In genomic region chr11:33027233-33027632, GRCh38 we compare ENCODE assay signal across 17 cellular contexts. TPM values are rescaled to one million over a fixed set of nuclear protein-coding genes. Genes with fewer than 3 reads are reported as not detected.
DNase-seq lines count a peak whose midpoint lies in the region; FAIRE-seq and TF ChIP-seq lines count a peak whose summit lies in the region.
"Had no signal": no experiment of that assay in that cellular context is flagged by ENCODE, and none has a peak within 500 bp of the region (broad histone marks: within the 10 kb centered on the region; RNA-seq: fewer than 3 reads in every experiment).

No MANE protein-coding gene starts in this region.

- H3K27ac ChIP-seq in dorsolateral prefrontal cortex (peak overlapping the region in 53 of 59 donors; percentile 2 to 87 (median 69)), smooth muscle cell (ENCODE audit: low read depth) (no peak overlapping the region)
- H3K27ac ChIP-seq: A549, BLaER1, KMS-11 had no signal

- H3K4me3 ChIP-seq in dorsolateral prefrontal cortex, result peak overlapping the region in 19 of 59 donors; percentile 5 to 52 (median 27)
- H3K4me3 ChIP-seq in skeletal muscle satellite cell (ENCODE audit: low read length), result no peak overlapping the region
- H3K4me3 ChIP-seq in smooth muscle cell, result no peak overlapping the region
- no peak overlapping the region for H3K4me3 ChIP-seq in BE2C (ENCODE audit: low read depth, low read length)
- H3K4me3 ChIP-seq: A549, BLaER1, HAP-1 had no signal

- H3K4me1 ChIP-seq in skeletal muscle satellite cell (ENCODE audit: control insufficient read depth, insufficient read depth, low read length), result peaks cover 14% of the 10 kb centered on the region
- peaks cover 9% of the 10 kb centered on the region for H3K4me1 ChIP-seq in smooth muscle cell (ENCODE audit: low read depth)
- H3K4me1 ChIP-seq in BE2C, result no peaks in the 10 kb centered on the region
- H3K4me1 ChIP-seq: BLaER1 had no signal

- H3K36me3 ChIP-seq in skeletal muscle satellite cell (ENCODE audit: insufficient read depth, low read length), result peaks cover 12% of the 10 kb centered on the region
- H3K36me3 ChIP-seq in smooth muscle cell (ENCODE audit: low read depth), result no peaks in the 10 kb centered on the region
- H3K36me3 ChIP-seq in BE2C, result no peaks in the 10 kb centered on the region
- H3K36me3 ChIP-seq: BLaER1, HAP-1 had no signal

- H3K79me2 ChIP-seq in smooth muscle cell (ENCODE audit: low read depth), result no peaks in the 10 kb centered on the region

- peak overlapping the region; percentile 44 for H3K4me2 ChIP-seq in skeletal muscle satellite cell (ENCODE audit: low read length)
- H3K4me2 ChIP-seq in smooth muscle cell, result no peak overlapping the region
- H3K4me2 ChIP-seq: A549, BLaER1, KMS-11 had no signal

- H3K27me3 ChIP-seq in dorsolateral prefrontal cortex, result no peaks in the 10 kb centered on the region
- no peaks in the 10 kb centered on the region for H3K27me3 ChIP-seq in skeletal muscle satellite cell (ENCODE audit: control insufficient read depth, insufficient read depth, low read length)
- no peaks in the 10 kb centered on the region for H3K27me3 ChIP-seq in smooth muscle cell (ENCODE audit: low read depth)
- H3K27me3 ChIP-seq in BE2C, result no peaks in the 10 kb centered on the region
- H3K27me3 ChIP-seq: BLaER1 had no signal

- DNase-seq in ELR (ENCODE audit: low read depth) (peak; percentile 53), M059J (ENCODE audit: low read depth) (peak; percentile 50), dorsolateral prefrontal cortex (no peak), smooth muscle cell (lab: John Stamatoyannopoulos, UW; ENCODE audit: unreplicated experiment) (no peak), HTR-8/SVneo (ENCODE audit: insufficient read length, low spot score) (no peak), BE2C (no peak), DMS79 (lab: John Stamatoyannopoulos, UW) (no peak)
- DNase-seq: Caco-2; CD8-positive, alpha-beta memory T cell had no signal

- TF ChIP-seq CTCF in dorsolateral prefrontal cortex (IDR thresholded peaks at IDR 0.05 in 54 of 56, conservative IDR thresholded peaks at IDR 0.05 in 2 of 56; ENCODE audit: low read depth in 1 of 56, partially characterized antibody in 56 of 56) (no peak), smooth muscle cell (IDR thresholded peaks at IDR 0.05; ENCODE audit: borderline replicate concordance, insufficient read depth, poor library complexity, severe bottlenecking) (no peak), BE2C (IDR thresholded peaks at IDR 0.05; ENCODE audit: low read depth, low read length) (no peak)

- FAIRE-seq in HTR-8/SVneo (lab: Jason Lieb, UNC), result no peak
- FAIRE-seq: A549, GM12891, GM19239, H1 had no signal

- intact Hi-C loops in dorsolateral prefrontal cortex (cut with DNase I), result no loop called here

- H2AFZ ChIP-seq in smooth muscle cell (ENCODE audit: low read depth), result no peak overlapping the region

- WGBS in smooth muscle cell (ENCODE audit: low lambda C conversion rate), result 51% methylated on average over 2 of the region's 2 CpGs

- H4K20me1 ChIP-seq in smooth muscle cell (ENCODE audit: low read depth), result no peaks in the 10 kb centered on the region
- H4K20me1 ChIP-seq: BLaER1 had no signal

- H3K9ac ChIP-seq in skeletal muscle satellite cell (ENCODE audit: low read depth, low read length) (no peak overlapping the region), smooth muscle cell (ENCODE audit: low read depth) (no peak overlapping the region)
- H3K9ac ChIP-seq: BLaER1, KMS-11 had no signal

- H3F3A ChIP-seq in smooth muscle cell (ENCODE audit: low read depth), result peaks cover under 1% of the 10 kb centered on the region

- no peaks in the 10 kb centered on the region for H3K9me3 ChIP-seq in skeletal muscle satellite cell (replicated peaks; ENCODE audit: low read length)
- H3K9me3 ChIP-seq in smooth muscle cell (replicated peaks; ENCODE audit: low read depth), result no peaks in the 10 kb centered on the region
- H3K9me3 ChIP-seq in BE2C, result no peaks in the 10 kb centered on the region
- H3K9me3 ChIP-seq: A549, BLaER1, Caco-2, HAP-1 had no signal

RNA-seq across cellular contexts. Expression of gene DEPDC7, which starts 11.6 kb away (rescaled TPM):
- total RNA-seq in M059J (2014; rRNA removed; shearing (Covaris generic)), result 36.3 and 39.6 TPM in 2 replicates
- 1 to 10 TPM in 116 of 120 experiments, under 1 TPM in 4; 0.35 to 9.8 (median 2.9) TPM for total RNA-seq in dorsolateral prefrontal cortex
- total RNA-seq in skeletal muscle satellite cell (2012; rRNA removed), result 3.3 and 5.0 TPM in 2 replicates
- total RNA-seq in smooth muscle cell, result 20.3 and 22.8 TPM in 2 replicates
- 8.1 and 12.5 TPM in 2 replicates for polyA plus RNA-seq in smooth muscle cell
- polyA plus RNA-seq in BE2C (2012; ENCODE audit: insufficient read depth, insufficient read length, low read depth), result 0.91 TPM

RNA-seq across cellular contexts. Expression of gene TCP11L1, which starts 12.1 kb away (rescaled TPM):
- total RNA-seq in M059J (2014; rRNA removed; shearing (Covaris generic)), result 18.3 and 30.3 TPM in 2 replicates
- total RNA-seq in dorsolateral prefrontal cortex (10 to 100 TPM; 37.5 to 87.1 (median 67.2) TPM), smooth muscle cell (25.4 and 27.7 TPM in 2 replicates)
- 20.1 and 23.1 TPM in 2 replicates for total RNA-seq in skeletal muscle satellite cell (2012; rRNA removed)
- 7.4 and 18.1 TPM in 2 replicates for polyA plus RNA-seq in smooth muscle cell
- 6.3 TPM for polyA plus RNA-seq in BE2C (2012; ENCODE audit: insufficient read depth, insufficient read length, low read depth)

Comparison
In these comparisons a context has a peak if more than half of its experiments do, and no peak if none do; other contexts are left out.
1. DNase-seq: peak in ELR (single experiment) and M059J (single experiment); none in dorsolateral prefrontal cortex (0 of 10), smooth muscle cell (single experiment), HTR-8/SVneo (single experiment), BE2C (single experiment) and DMS79 (single experiment).